ENCODE assay signal across 10 cellular contexts in genomic region chr16:67242138-67242730, GRCh38. TPM values are rescaled to one million over a fixed set of nuclear protein-coding genes. Genes with fewer than 3 reads are reported as not detected.
A peak's percentile ranks its signal among the peaks of the same experiment; 100 is the strongest.
DNase-seq lines count a peak whose midpoint lies in the region; ATAC-seq and TF ChIP-seq lines count a peak whose summit lies in the region.
"Had no signal": no experiment of that assay in that cellular context is flagged by ENCODE, and none has a peak within 500 bp of the region (broad histone marks: within the 10 kb centered on the region; RNA-seq: fewer than 3 reads in every experiment).

No MANE protein-coding gene starts in this region.

- no peak for TF ChIP-seq CTCF in heart left ventricle (IDR thresholded peaks at IDR 0.05)

- no peaks in the 10 kb centered on the region for H3K9me3 ChIP-seq in heart left ventricle
- H3K9me3 ChIP-seq in muscle layer of duodenum (ENCODE audit: control insufficient read depth in 1 of 2, low read length in 2 of 2) = no peaks in the 10 kb centered on the region

- peaks cover 35 to 73% (median 59%) of the 10 kb centered on the region in 12 donors for H3K4me1 ChIP-seq in heart left ventricle
- peaks cover 9 to 30% of the 10 kb centered on the region in 2 donors for H3K4me1 ChIP-seq in muscle layer of duodenum (ENCODE audit: control insufficient read depth in 1 of 2, insufficient read depth in 2 of 2, low read length in 2 of 2)

- H3K4me3 ChIP-seq in heart left ventricle = no peak overlapping the region
- no peak overlapping the region for H3K4me3 ChIP-seq in muscle layer of duodenum (ENCODE audit: low read depth in 1 of 2, low read length in 2 of 2)

- H3K27me3 Mint-ChIP-seq in central memory CD8-positive, alpha-beta T cell = no peaks in the 10 kb centered on the region

- ATAC-seq in heart left ventricle (no peak), GM21526 (IDR thresholded peaks at IDR 0.05; ENCODE audit: low FRiP score, unreplicated experiment) (no peak)
- no peak for ATAC-seq in central memory CD8-positive, alpha-beta T cell (replicated peaks; ENCODE audit: extremely low read depth, poor library complexity, severe bottlenecking)

- peak overlapping the region; percentile 76 to 100 (median 94) for H3K27ac ChIP-seq in heart left ventricle
- H3K27ac ChIP-seq in muscle layer of duodenum (ENCODE audit: low read length) = peak overlapping the region; percentile 23

- H3K4me1 Mint-ChIP-seq in central memory CD8-positive, alpha-beta T cell = peaks cover 29% of the 10 kb centered on the region

- H3K27ac Mint-ChIP-seq in central memory CD8-positive, alpha-beta T cell (ENCODE audit: low read depth) = peak overlapping the region; percentile 78

- DNase-seq in heart left ventricle (peak in 3 of 5 donors; percentile 31 to 60 (median 42)), cardiac septum (ENCODE audit: low spot score) (no peak), NCI-H2081 (lab: John Stamatoyannopoulos, UW) (no peak), DMS79 treated with DMSO at 0.1 percent for 48 hours (lab: John Stamatoyannopoulos, UW) (no peak), NCI-H526 treated with DMSO at 0.1 percent for 48 hours (lab: John Stamatoyannopoulos, UW) (no peak)
- no peak for DNase-seq in central memory CD8-positive, alpha-beta T cell (ENCODE audit: low spot score in 2 of 2)
- DNase-seq: activated effector memory CD4-positive, alpha-beta T cell treated with Interleukin-2 at 50 U/mL for 16 hours; Karpas-422 had no signal

- no peak overlapping the region for H3K4me3 Mint-ChIP-seq in central memory CD8-positive, alpha-beta T cell

- H3K9me3 Mint-ChIP-seq in central memory CD8-positive, alpha-beta T cell = no peaks in the 10 kb centered on the region

- peaks cover 6% of the 10 kb centered on the region for H3K36me3 Mint-ChIP-seq in central memory CD8-positive, alpha-beta T cell (ENCODE audit: insufficient read depth)

- WGBS in heart left ventricle, 4 donors = 51 to 68% (median 57%) methylated on average over 4 of the region's 4 CpGs

- intact Hi-C loops in heart left ventricle (cut with DNase I) (no loop called here), cardiac septum (cut with DNase I) (no loop called here)

- no peak for TF ChIP-seq POLR2A in heart left ventricle (IDR thresholded peaks at IDR 0.05)

- peaks cover 0 to 33% (median 25%) of the 10 kb centered on the region in 9 donors for H3K36me3 ChIP-seq in heart left ventricle
- H3K36me3 ChIP-seq in muscle layer of duodenum (ENCODE audit: control insufficient read depth in 1 of 2, insufficient read depth in 2 of 2, low read length in 2 of 2) = peaks cover 25 to 30% of the 10 kb centered on the region in 2 donors

- no peaks in the 10 kb centered on the region for H3K27me3 ChIP-seq in heart left ventricle
- no peaks in the 10 kb centered on the region for H3K27me3 ChIP-seq in muscle layer of duodenum (ENCODE audit: low read depth, low read length)

RNA-seq across cellular contexts. Expression of gene FHOD1, which starts 5.0 kb away (rescaled TPM):
- total RNA-seq in heart left ventricle = 10 to 100 TPM in 8 of 9 donors, 1 to 10 TPM in 1; 9.6 to 30.3 (median 18.0) TPM
- polyA plus RNA-seq in heart left ventricle = 10 to 100 TPM; 13.1 to 26.6 TPM
- total RNA-seq in cardiac septum = 33.4 TPM

RNA-seq across cellular contexts. Expression of gene SLC9A5, which starts 6.5 kb away (rescaled TPM):
- total RNA-seq in heart left ventricle = 1 to 10 TPM in 6 of 9 donors, under 1 TPM in 3; 0.16 to 2.0 (median 1.3) TPM
- 1 to 10 TPM in 1 of 2 donors, under 1 TPM in 1; 0.29 to 1.0 TPM for polyA plus RNA-seq in heart left ventricle
- total RNA-seq in cardiac septum = 1.1 TPM

RNA-seq across cellular contexts. Expression of gene TMEM208, which starts 15.3 kb away (rescaled TPM):
- total RNA-seq in heart left ventricle = 10 to 100 TPM in 6 of 9 donors, 1 to 10 TPM in 3; 6.2 to 21.8 (median 11.9) TPM
- polyA plus RNA-seq in heart left ventricle = 10 to 100 TPM; 49.5 to 79.7 TPM
- 16.3 TPM for total RNA-seq in cardiac septum

RNA-seq across cellular contexts. Expression of gene PLEKHG4, which starts 37.1 kb away (rescaled TPM):
- 1 to 10 TPM in 4 of 9 donors, under 1 TPM in 5; 0.44 to 4.0 (median 0.94) TPM for total RNA-seq in heart left ventricle
- 1 to 10 TPM; 1.2 to 1.4 TPM for polyA plus RNA-seq in heart left ventricle
- 0.70 TPM for total RNA-seq in cardiac septum

RNA-seq across cellular contexts. Expression of gene ELMO3, which starts 43.3 kb away (rescaled TPM):
- 1 to 10 TPM in 1 of 9 donors, under 1 TPM in 8; 0.32 to 1.8 (median 0.65) TPM for total RNA-seq in heart left ventricle
- polyA plus RNA-seq in heart left ventricle = under 1 TPM; 0.68 to 0.91 TPM
- 0.92 TPM for total RNA-seq in cardiac septum

Comparison
In these comparisons a context has a peak if more than half of its experiments do, and no peak if none do; other contexts are left out.
1. DNase-seq: peak in heart left ventricle (3 of 5); none in cardiac septum (single experiment), central memory CD8-positive, alpha-beta T cell (0 of 2), NCI-H2081 (0 of 2), DMS79 treated with DMSO at 0.1 percent for 48 hours (single experiment) and NCI-H526 treated with DMSO at 0.1 percent for 48 hours (single experiment).